Comparison of ENCODE assay signal across 8 cellular contexts in the genomic region with DNA sequence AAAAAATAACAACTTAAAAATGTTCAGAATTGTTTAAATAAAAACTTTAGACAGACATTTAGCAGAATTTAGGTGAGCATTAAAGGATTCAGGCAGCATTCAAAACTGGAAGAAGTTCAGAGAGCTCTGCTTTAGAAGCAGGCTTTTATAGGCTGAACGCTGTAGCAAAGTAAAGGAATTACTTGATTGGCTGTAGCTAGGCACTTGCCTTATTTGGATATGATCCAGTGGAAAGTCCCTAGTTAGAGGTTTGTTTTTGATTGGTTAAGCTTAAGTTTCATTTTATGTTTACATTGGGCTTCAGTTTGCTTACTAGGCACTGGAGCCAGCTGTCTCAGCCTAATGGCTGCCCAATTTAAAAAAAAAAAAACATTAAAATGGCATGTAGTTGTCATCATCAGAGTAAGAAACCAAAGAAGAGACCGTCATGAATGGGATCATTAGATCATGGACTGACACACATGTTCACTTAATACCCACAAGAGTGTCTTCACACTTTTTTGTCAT.
A peak's percentile ranks its signal among the peaks of the same experiment; 100 is the strongest.
DNase-seq lines count a peak whose midpoint lies in the region; ATAC-seq and TF ChIP-seq lines count a peak whose summit lies in the region.

No MANE protein-coding gene starts in this region.

- peak overlapping the region; percentile 55 to 75 for H3K27ac ChIP-seq in mucosa of rectum (ENCODE audit: low read depth in 2 of 2, low read length in 2 of 2)

- no peaks in the 10 kb centered on the region for H3K27me3 ChIP-seq in mucosa of rectum (ENCODE audit: control insufficient read depth in 2 of 2, insufficient read depth in 2 of 2, low read length in 2 of 2)
- no peaks in the 10 kb centered on the region for H3K27me3 ChIP-seq in BE2C

- TF ChIP-seq CTCF in BE2C (IDR thresholded peaks at IDR 0.05; ENCODE audit: low read depth, low read length): no peak

- DNase-seq in AG08396 (ENCODE audit: low spot score): peak; percentile 88
- DNase-seq in NCI-H1105 (lab: John Stamatoyannopoulos, UW): peak; percentile 97
- peak; percentile 31 for DNase-seq in T follicular helper cell (ENCODE audit: low read depth)
- DNase-seq in effector CD4-positive, alpha-beta T cell: peak; percentile 43
- no peak for DNase-seq in BE2C

- peak overlapping the region in 1 of 2 donors; percentile 39 for H3K9ac ChIP-seq in mucosa of rectum (ENCODE audit: low read depth in 1 of 2, low read length in 2 of 2)

- ATAC-seq in GM18502 (IDR thresholded peaks at IDR 0.05; ENCODE audit: poor library complexity, unreplicated experiment) (peak; percentile 89), HG02798 (IDR thresholded peaks at IDR 0.05; ENCODE audit: poor library complexity, unreplicated experiment) (peak; percentile 98)

- H3K9me3 ChIP-seq in mucosa of rectum (ENCODE audit: control insufficient read depth in 2 of 2, low read length in 2 of 2) (no peaks in the 10 kb centered on the region), BE2C (no peaks in the 10 kb centered on the region)

- H3K36me3 ChIP-seq in mucosa of rectum (ENCODE audit: control insufficient read depth in 2 of 2, insufficient read depth in 2 of 2, low read length in 2 of 2): peaks cover 0 to 6% of the 10 kb centered on the region in 2 donors
- H3K36me3 ChIP-seq in BE2C: no peaks in the 10 kb centered on the region

- H3K4me1 ChIP-seq in mucosa of rectum (ENCODE audit: control insufficient read depth in 2 of 2, insufficient read depth in 2 of 2, low read length in 2 of 2) (peaks cover 5 to 13% of the 10 kb centered on the region in 2 donors), BE2C (peaks cover 11% of the 10 kb centered on the region)

- H3K4me3 ChIP-seq in mucosa of rectum (ENCODE audit: low read length in 2 of 2) (peak overlapping the region; percentile 13 to 29), BE2C (ENCODE audit: low read depth, low read length) (no peak overlapping the region)
